Comparison of ENCODE assay signal across 31 cellular contexts in the genomic region with DNA sequence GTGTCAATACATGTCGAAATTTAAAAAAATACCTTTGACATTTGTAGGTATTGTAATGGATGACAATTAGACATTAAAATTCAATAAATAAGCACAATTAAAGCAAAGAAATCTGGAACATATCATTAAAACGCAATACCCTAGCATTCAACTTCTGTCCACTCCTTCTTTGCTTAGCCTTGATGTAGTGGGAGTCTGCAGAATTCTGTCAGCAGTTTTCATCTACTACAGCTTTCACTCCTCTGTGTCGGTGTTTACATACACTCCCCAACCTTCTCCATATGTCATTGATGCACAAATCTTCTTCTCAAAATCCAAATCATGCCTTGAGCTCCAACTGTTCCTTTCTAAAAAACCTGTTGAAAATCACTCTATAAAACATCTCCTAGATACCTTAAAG.
"Had no signal": no experiment of that assay in that cellular context is flagged by ENCODE, and none has a peak within 500 bp of the region (broad histone marks: within the 10 kb centered on the region; RNA-seq: fewer than 3 reads in every experiment).

No MANE protein-coding gene starts in this region.

- H3K4me2 ChIP-seq: SK-N-SH had no signal

- H3K4me3 ChIP-seq: adrenal gland, body of pancreas, breast epithelium, K562, SJSA1 had no signal

- ATAC-seq: activated CD8-positive, alpha-beta T cell treated with anti-CD3 and anti-CD28 coated beads for 36 hours; activated naive CD4-positive, alpha-beta T cell treated with anti-CD3 and anti-CD28 coated beads, Interleukin-2, amount 50 U/mL, for 72 hours; activated T-cell treated with anti-CD3 and anti-CD28 coated beads, Interleukin-2, amount 50 U/mL, for 72 hours; activated T-helper 17 cell treated with anti-CD3 and anti-CD28 coated beads, Interleukin-2, amount 50 U/mL, for 72 hours; body of pancreas; K562 had no signal

- H3K9me3 ChIP-seq: adrenal gland, body of pancreas, breast epithelium, SJSA1, SK-N-SH had no signal

- H3K4me1 ChIP-seq: adrenal gland, body of pancreas, breast epithelium, SJSA1 had no signal

- H3K27ac ChIP-seq: adrenal gland, body of pancreas, breast epithelium, SJSA1 had no signal

- H3K36me3 ChIP-seq: adrenal gland, breast epithelium, SJSA1 had no signal

- H3K9ac ChIP-seq: SK-N-SH had no signal

- H3K4me3 Mint-ChIP-seq: activated CD4-positive, alpha-beta T cell treated with anti-CD3 and anti-CD28 coated beads, Interleukin-2, amount 10 ng/mL, durations not matched to agents 24 days and 14 days; activated CD8-positive, alpha-beta T cell treated with anti-CD3 and anti-CD28 coated beads for 36 hours; activated T-cell treated with anti-CD3 and anti-CD28 coated beads, Interleukin-2, amount 50 U/mL, for 72 hours; activated T-helper 17 cell treated with anti-CD3 and anti-CD28 coated beads, Interleukin-2, amount 50 U/mL, for 72 hours; T-helper 1 cell treated with Interleukin-12 subunit alpha and Interleukin-12 subunit beta and Interleukin-4 antibody, amounts not matched to agents 30 μg/mL and 1 μg/mL, for 36 hours; T-helper 2 cell treated with Interferon-gamma antibody and Interleukin-4, amounts not matched to agents 5 μg/mL and 100 μg/mL, for 36 hours had no signal

- H3K9me3 Mint-ChIP-seq: activated CD4-positive, alpha-beta T cell treated with anti-CD3 and anti-CD28 coated beads, Interleukin-2, amount 10 ng/mL, durations not matched to agents 24 days and 14 days had no signal

- H3K27me3 ChIP-seq: adrenal gland, body of pancreas, breast epithelium, SJSA1 had no signal

- DNase-seq: activated CD4-positive, alpha-beta T cell treated with anti-CD3 and anti-CD28 coated beads, Interleukin-2, amount 10 ng/mL, durations not matched to agents 24 days and 14 days; activated CD4-positive, alpha-beta T cell treated with anti-CD3 and anti-CD28 coated beads, Interleukin-2, amount 50 U/mL, for 4 hours; activated CD8-positive, alpha-beta T cell treated with anti-CD3 and anti-CD28 coated beads for 36 hours; activated gamma-delta T cell; activated naive CD4-positive, alpha-beta T cell treated with Interleukin-2 at 50 U/mL for 16 hours; activated T-cell treated with anti-CD3 and anti-CD28 coated beads, Interleukin-2, amount 50 U/mL, for 1 hour; activated T-cell treated with anti-CD3 and anti-CD28 coated beads, Interleukin-2, amount 50 U/mL, for 72 hours; adrenal gland; body of pancreas; caudate nucleus; cerebellar nuclear complex; NCI-H1092 treated with DMSO at 0.1 percent for 48 hours; NCI-H1417; NCI-H146; NCI-H187; NCI-H2029 treated with DMSO at 0.1 percent for 48 hours; NCI-H2107; NCI-H2171; NCI-H510A treated with DMSO at 0.1 percent for 48 hours; NCI-H526 treated with DMSO at 0.1 percent for 48 hours; NCI-H774; OCI-M1; SHP77 treated with DMSO at 0.1 percent for 48 hours; SK-N-SH had no signal

- H3K36me3 Mint-ChIP-seq: activated naive CD4-positive, alpha-beta T cell treated with anti-CD3 and anti-CD28 coated beads, Interleukin-2, amount 50 U/mL, for 72 hours had no signal

- H3K4me1 Mint-ChIP-seq: activated CD4-positive, alpha-beta T cell treated with anti-CD3 and anti-CD28 coated beads, Interleukin-2, amount 10 ng/mL, durations not matched to agents 24 days and 14 days; activated T-helper 17 cell treated with anti-CD3 and anti-CD28 coated beads, Interleukin-2, amount 50 U/mL, for 72 hours had no signal

- H3K27me3 Mint-ChIP-seq: activated CD4-positive, alpha-beta T cell treated with anti-CD3 and anti-CD28 coated beads, Interleukin-2, amount 10 ng/mL, durations not matched to agents 24 days and 14 days; activated CD8-positive, alpha-beta T cell treated with anti-CD3 and anti-CD28 coated beads for 36 hours; activated T-helper 17 cell treated with anti-CD3 and anti-CD28 coated beads, Interleukin-2, amount 50 U/mL, for 72 hours had no signal

- H3K27ac Mint-ChIP-seq: activated CD4-positive, alpha-beta T cell treated with anti-CD3 and anti-CD28 coated beads, Interleukin-2, amount 10 ng/mL, durations not matched to agents 24 days and 14 days; activated CD8-positive, alpha-beta T cell treated with anti-CD3 and anti-CD28 coated beads for 36 hours; activated naive CD4-positive, alpha-beta T cell treated with anti-CD3 and anti-CD28 coated beads, Interleukin-2, amount 50 U/mL, for 72 hours; activated T-cell treated with anti-CD3 and anti-CD28 coated beads, Interleukin-2, amount 50 U/mL, for 72 hours; activated T-helper 17 cell treated with anti-CD3 and anti-CD28 coated beads, Interleukin-2, amount 50 U/mL, for 72 hours; T-helper 1 cell treated with Interleukin-12 subunit alpha and Interleukin-12 subunit beta and Interleukin-4 antibody, amounts not matched to agents 30 μg/mL and 1 μg/mL, for 36 hours; T-helper 2 cell treated with Interferon-gamma antibody and Interleukin-4, amounts not matched to agents 5 μg/mL and 100 μg/mL, for 36 hours had no signal
